ENCODE assay signal across 17 cellular contexts in genomic region chr14:54727929-54728328, GRCh38.
DNase-seq lines count a peak whose midpoint lies in the region; ATAC-seq and TF ChIP-seq lines count a peak whose summit lies in the region.
"Had no signal": no experiment of that assay in that cellular context is flagged by ENCODE, and none has a peak within 500 bp of the region (broad histone marks: within the 10 kb centered on the region; RNA-seq: fewer than 3 reads in every experiment).

No MANE protein-coding gene starts in this region.

- ATAC-seq in lower lobe of right lung (peak; percentile 20 to 23), GM19328 (IDR thresholded peaks at IDR 0.05; ENCODE audit: unreplicated experiment) (no peak), HG03280 (IDR thresholded peaks at IDR 0.05; ENCODE audit: unreplicated experiment) (no peak)
- ATAC-seq: activated T-cell treated with anti-CD3 and anti-CD28 coated beads, Interleukin-2, amount 50 U/mL, for 4 hours; gastroesophageal sphincter had no signal

- intact Hi-C loops in lower lobe of right lung (cut with DNase I) = no loop called here

- H3K27ac ChIP-seq in lower lobe of right lung (no peak overlapping the region), suprapubic skin (peak overlapping the region; percentile 77)
- H3K27ac ChIP-seq: gastroesophageal sphincter, testis had no signal

- TF ChIP-seq CTCF in lower lobe of right lung (IDR thresholded peaks at IDR 0.05) (no peak), suprapubic skin (IDR thresholded peaks at IDR 0.05) (no peak)

- no peak for TF ChIP-seq EP300 in suprapubic skin (IDR thresholded peaks at IDR 0.05)

- H3K27me3 ChIP-seq in lower lobe of right lung (ENCODE audit: low read depth) = no peaks in the 10 kb centered on the region
- H3K27me3 ChIP-seq in suprapubic skin = no peaks in the 10 kb centered on the region
- H3K27me3 ChIP-seq: gastroesophageal sphincter, testis had no signal

- no peaks in the 10 kb centered on the region for H3K36me3 ChIP-seq in lower lobe of right lung
- H3K36me3 ChIP-seq in suprapubic skin = no peaks in the 10 kb centered on the region
- H3K36me3 ChIP-seq: gastroesophageal sphincter had no signal

- TF ChIP-seq POLR2A in suprapubic skin (IDR thresholded peaks at IDR 0.05) = no peak

- H3K4me3 ChIP-seq in lower lobe of right lung (no peak overlapping the region), suprapubic skin (no peak overlapping the region)
- H3K4me3 ChIP-seq: gastroesophageal sphincter, testis had no signal

- peaks cover 13% of the 10 kb centered on the region for H3K4me1 ChIP-seq in lower lobe of right lung
- peaks cover 11% of the 10 kb centered on the region for H3K4me1 ChIP-seq in suprapubic skin
- H3K4me1 ChIP-seq: testis had no signal

- DNase-seq in GM04503 (ENCODE audit: low read depth) (peak; percentile 60), amniotic epithelial cell (ENCODE audit: low read depth) (peak; percentile 78), lower lobe of right lung (no peak), suprapubic skin (ENCODE audit: low spot score in 2 of 2) (peak in 1 of 2 donors; percentile 75), mucosa of gallbladder (ENCODE audit: low spot score) (no peak), NCI-H526 treated with DMSO at 0.1 percent for 48 hours (lab: John Stamatoyannopoulos, UW) (no peak)
- DNase-seq: activated CD4-positive, alpha-beta memory T cell treated with anti-CD3 and anti-CD28 coated beads, Interleukin-2, amount 10 ng/mL, durations not matched to agents 7 days and 5 days; activated CD4-positive, CD25-positive, alpha-beta regulatory T cell; activated naive CD4-positive, alpha-beta T cell treated with anti-CD3 and anti-CD28 coated beads, Interleukin-2, amount 50 U/mL, for 16 hours; activated T-cell treated with anti-CD3 and anti-CD28 coated beads, Interleukin-2, amount 50 U/mL, for 4 hours; NCI-H146; NCI-H774; nephron progenitor cell; testis had no signal

- WGBS in suprapubic skin = 58% methylated on average over 7 of the region's 7 CpGs

- H3K9me3 ChIP-seq in lower lobe of right lung = no peaks in the 10 kb centered on the region
- no peaks in the 10 kb centered on the region for H3K9me3 ChIP-seq in suprapubic skin
- H3K9me3 ChIP-seq: gastroesophageal sphincter, testis had no signal

Comparison
In these comparisons a context has a peak if more than half of its experiments do, and no peak if none do; other contexts are left out.
1. DNase-seq: peak in GM04503 (single experiment) and amniotic epithelial cell (single experiment); none in lower lobe of right lung (single experiment), mucosa of gallbladder (single experiment) and NCI-H526 treated with DMSO at 0.1 percent for 48 hours (single experiment).
2. ATAC-seq: peak in lower lobe of right lung (2 of 2); none in GM19328 (single experiment) and HG03280 (single experiment).